Comparison of ENCODE assay signal across 11 cellular contexts in genomic region chr16:70526403-70526802, GRCh38. TPM values are rescaled to one million over a fixed set of nuclear protein-coding genes. Genes with fewer than 3 reads are reported as not detected.
A peak's percentile ranks its signal among the peaks of the same experiment; 100 is the strongest.
DNase-seq lines count a peak whose midpoint lies in the region; ATAC-seq and TF ChIP-seq lines count a peak whose summit lies in the region.
"Had no signal": no experiment of that assay in that cellular context is flagged by ENCODE, and none has a peak within 500 bp of the region (broad histone marks: within the 10 kb centered on the region; RNA-seq: fewer than 3 reads in every experiment).

No MANE protein-coding gene starts in this region.

- peak overlapping the region; percentile 75 for H3K4me2 ChIP-seq in fibroblast of lung (ENCODE audit: extremely low read depth, insufficient read depth, low read length)

- H3K9me3 ChIP-seq in fibroblast of lung (ENCODE audit: control insufficient read depth, insufficient read depth, low read depth, low read length): no peaks in the 10 kb centered on the region
- H3K9me3 ChIP-seq: lower lobe of right lung, SJCRH30 had no signal

- peaks cover 8% of the 10 kb centered on the region for H3K36me3 ChIP-seq in fibroblast of lung (ENCODE audit: control insufficient read depth, insufficient read depth, low read length)

- H3K4me1 ChIP-seq in fibroblast of lung (ENCODE audit: control insufficient read depth, extremely low read depth, insufficient read depth, low read length): peaks cover 14% of the 10 kb centered on the region

- intact Hi-C loops in activated naive CD4-positive, alpha-beta T cell treated with anti-CD3 and anti-CD28 coated beads for 36 hours (cut with micrococcal nuclease): loop anchor here (5.0 to 10.0 kb wide), 2 partner anchors 36 to 272 kb away; partner anchors contain the start of gene EXOSC6

- H3K27me3 Mint-ChIP-seq in activated naive CD4-positive, alpha-beta T cell treated with anti-CD3 and anti-CD28 coated beads for 36 hours (ENCODE audit: low read depth): no peaks in the 10 kb centered on the region

- CTCF ChIA-PET in activated naive CD4-positive, alpha-beta T cell treated with anti-CD3 and anti-CD28 coated beads for 36 hours (lab: Charles Lee): interaction anchor here (0.7 kb wide), 1 partner anchor 146 kb away, joined by 3 read pairs; no protein-coding TSS in a partner anchor
- CTCF ChIA-PET in RWPE1 (lab: Yijun Ruan, JAX): interaction anchor here (1.7 kb wide), 1 partner anchor 127 kb away, joined by 9 read pairs; no protein-coding TSS in a partner anchor

- peak overlapping the region; percentile 60 for H3K27ac Mint-ChIP-seq in activated naive CD4-positive, alpha-beta T cell treated with anti-CD3 and anti-CD28 coated beads for 36 hours
- H3K27ac Mint-ChIP-seq in stimulated activated effector memory CD8-positive, alpha-beta T cell treated with anti-CD3 and anti-CD28 coated beads, Interleukin-12 subunit alpha, Interleukin-12 subunit beta, amount 100 ng/mL, for 72 hours: peak overlapping the region; percentile 82

- no peak for DNase-seq in activated naive CD4-positive, alpha-beta T cell treated with anti-CD3 and anti-CD28 coated beads for 36 hours
- DNase-seq in activated naive CD4-positive, alpha-beta T cell (lab: John Stamatoyannopoulos, UW): no peak
- DNase-seq in RWPE1 (ENCODE audit: low spot score) (no peak), fibroblast of lung (ENCODE audit: low read depth in 2 of 2) (peak in 1 of 2 donors; percentile 37), medulla oblongata (ENCODE audit: extremely low spot score) (no peak), AG08396 (ENCODE audit: low spot score) (no peak)
- no peak for DNase-seq in stimulated activated effector memory CD8-positive, alpha-beta T cell treated with anti-CD3 and anti-CD28 coated beads, Interleukin-12 subunit alpha, Interleukin-12 subunit beta, amount 100 ng/mL, for 72 hours (ENCODE audit: low spot score in 2 of 2)
- DNase-seq: lower lobe of right lung, NCI-H1105 treated with DMSO at 0.1 percent for 48 hours, SJCRH30 had no signal

- no peaks in the 10 kb centered on the region for H4K20me1 ChIP-seq in fibroblast of lung (ENCODE audit: control insufficient read depth, extremely low read depth, insufficient read depth, low read length)

- H3K27ac ChIP-seq in RWPE1 (peak overlapping the region; percentile 44; the same call in 1 of the 2 replicates), fibroblast of lung (ENCODE audit: insufficient read depth, low read length) (peak overlapping the region; percentile 36)
- H3K27ac ChIP-seq: lower lobe of right lung, SJCRH30 had no signal

- H3K9me3 Mint-ChIP-seq in activated naive CD4-positive, alpha-beta T cell treated with anti-CD3 and anti-CD28 coated beads for 36 hours: no peaks in the 10 kb centered on the region
- no peaks in the 10 kb centered on the region for H3K9me3 Mint-ChIP-seq in stimulated activated effector memory CD8-positive, alpha-beta T cell treated with anti-CD3 and anti-CD28 coated beads, Interleukin-12 subunit alpha, Interleukin-12 subunit beta, amount 100 ng/mL, for 72 hours

- no peak overlapping the region for H3K9ac ChIP-seq in fibroblast of lung (ENCODE audit: insufficient read depth, low read length)

- peak overlapping the region; percentile 66 for H3K4me3 Mint-ChIP-seq in activated naive CD4-positive, alpha-beta T cell treated with anti-CD3 and anti-CD28 coated beads for 36 hours
- H3K4me3 Mint-ChIP-seq in stimulated activated effector memory CD8-positive, alpha-beta T cell treated with anti-CD3 and anti-CD28 coated beads, Interleukin-12 subunit alpha, Interleukin-12 subunit beta, amount 100 ng/mL, for 72 hours: peak overlapping the region; percentile 95

- peak overlapping the region in 3 of 4 experiments; percentile 28 to 55 (median 31) for H3K4me3 ChIP-seq in fibroblast of lung (replicated peaks in 1 of 4; ENCODE audit: control extremely low read depth in 1 of 4, insufficient read depth in 1 of 4, low read depth in 3 of 4, low read length in 4 of 4)
- H3K4me3 ChIP-seq: lower lobe of right lung, SJCRH30 had no signal

- peaks cover 70% of the 10 kb centered on the region for H3K36me3 Mint-ChIP-seq in activated naive CD4-positive, alpha-beta T cell treated with anti-CD3 and anti-CD28 coated beads for 36 hours (ENCODE audit: low read depth)
- peaks cover 84% of the 10 kb centered on the region for H3K36me3 Mint-ChIP-seq in stimulated activated effector memory CD8-positive, alpha-beta T cell treated with anti-CD3 and anti-CD28 coated beads, Interleukin-12 subunit alpha, Interleukin-12 subunit beta, amount 100 ng/mL, for 72 hours

- TF ChIP-seq CTCF in RWPE1 (conservative IDR thresholded peaks at IDR 0.05; ENCODE audit: low read depth): no peak
- TF ChIP-seq CTCF in fibroblast of lung (conservative IDR thresholded peaks at IDR 0.05 in 1 of 2, IDR thresholded peaks at IDR 0.05 in 1 of 2; ENCODE audit: low read depth in 1 of 2, low read length in 2 of 2): no peak

- peaks cover 52% of the 10 kb centered on the region for H3K4me1 Mint-ChIP-seq in activated naive CD4-positive, alpha-beta T cell treated with anti-CD3 and anti-CD28 coated beads for 36 hours (ENCODE audit: low read depth)
- H3K4me1 Mint-ChIP-seq in stimulated activated effector memory CD8-positive, alpha-beta T cell treated with anti-CD3 and anti-CD28 coated beads, Interleukin-12 subunit alpha, Interleukin-12 subunit beta, amount 100 ng/mL, for 72 hours: peaks cover 32% of the 10 kb centered on the region

- no peak for ATAC-seq in stimulated activated effector memory CD8-positive, alpha-beta T cell treated with anti-CD3 and anti-CD28 coated beads, Interleukin-12 subunit alpha, Interleukin-12 subunit beta, amount 100 ng/mL, for 72 hours
- ATAC-seq in GM21717 (IDR thresholded peaks at IDR 0.05; ENCODE audit: unreplicated experiment): no peak
- ATAC-seq: lower lobe of right lung had no signal

- H3K27me3 ChIP-seq in fibroblast of lung (ENCODE audit: control insufficient read depth, insufficient read depth, low read length): no peaks in the 10 kb centered on the region
- H3K27me3 ChIP-seq: SJCRH30 had no signal

- POLR2A ChIA-PET in RWPE1 (lab: Yijun Ruan, JAX; ENCODE audit: low non-redundant PET): no interaction called here

- no peak overlapping the region for H2AFZ ChIP-seq in fibroblast of lung (ENCODE audit: low read length)

- peaks cover 82% of the 10 kb centered on the region for H3K79me2 ChIP-seq in fibroblast of lung (ENCODE audit: control insufficient read depth, insufficient read depth, low read length)

RNA-seq across cellular contexts. Expression of gene SF3B3, which starts 2.8 kb away (rescaled TPM):
- total RNA-seq in activated naive CD4-positive, alpha-beta T cell treated with anti-CD3 and anti-CD28 coated beads for 36 hours: 100 to 1,000 TPM; 397 to 416 TPM
- 81.9 and 107 TPM in 2 replicates for total RNA-seq in fibroblast of lung
- 89.2 and 166 TPM in 2 replicates for polyA plus RNA-seq in fibroblast of lung
- polyA plus RNA-seq in fibroblast of lung (2012): 183 and 273 TPM in 2 replicates
- 343 and 595 TPM in 2 replicates for polyA minus RNA-seq in fibroblast of lung (ENCODE audit: low replicate concordance)

RNA-seq across cellular contexts. Expression of gene COG4, which starts 3.0 kb away (rescaled TPM):
- 10 to 100 TPM; 42.0 to 48.7 TPM for total RNA-seq in activated naive CD4-positive, alpha-beta T cell treated with anti-CD3 and anti-CD28 coated beads for 36 hours
- total RNA-seq in fibroblast of lung: 79.6 and 117 TPM in 2 replicates
- polyA plus RNA-seq in fibroblast of lung: 36.2 and 50.7 TPM in 2 replicates
- 37.7 and 56.8 TPM in 2 replicates for polyA plus RNA-seq in fibroblast of lung (2012)
- 87.9 and 103 TPM in 2 replicates for polyA minus RNA-seq in fibroblast of lung (ENCODE audit: low replicate concordance)
